ENCODE assay signal across 2 cellular contexts in genomic region chr6:139330271-139330670, GRCh38.
TF ChIP-seq lines count a peak whose summit lies in the region.

No MANE protein-coding gene starts in this region.

TF ChIP-seq in SK-N-SH treated with all-trans-retinoic acid at 6 μM for 48 hours, 23 proteins besides CTCF, POLR2A, EP300 and RAD21 (continued from another document):
- TF ChIP-seq CSRNP3 (CRISPR knock-in tag; IDR thresholded peaks at IDR 0.05) (no peak), TSHZ2 (CRISPR knock-in tag; IDR thresholded peaks at IDR 0.05) (no peak)

TF ChIP-seq in SK-N-SH, 30 proteins besides CTCF, POLR2A, EP300 and RAD21 (continued from another document):
- TF ChIP-seq ZBTB33 (IDR thresholded peaks at IDR 0.05; ENCODE audit: borderline replicate concordance, low read depth) (no peak), ELF1 (IDR thresholded peaks at IDR 0.05) (no peak), EZH2phosphoT487 (IDR thresholded peaks at IDR 0.05; ENCODE audit: borderline replicate concordance, low read depth) (no peak)
